8 cellular contexts compared by ENCODE assay signal in genomic region chr12:102119674-102120563, GRCh38. TPM values are rescaled to one million over a fixed set of nuclear protein-coding genes. Genes with fewer than 3 reads are reported as not detected.
DNase-seq lines count a peak whose midpoint lies in the region; ATAC-seq and TF ChIP-seq lines count a peak whose summit lies in the region.

NUP37 (minus strand) TSS chr12:102120114; CDS start chr12:102118518, 1,596 bp downstream.
PARPBP (plus strand) TSS chr12:102120183; CDS start chr12:102123889, 3,706 bp downstream.

- H3K9me3 ChIP-seq in ovary, result no peaks in the 10 kb centered on the region
- no peaks in the 10 kb centered on the region for H3K9me3 ChIP-seq in tibial nerve

- H3K4me1 ChIP-seq in ovary (ENCODE audit: insufficient read depth) (peaks cover 7% of the 10 kb centered on the region), tibial nerve (peaks cover 0 to 23% (median 7%) of the 10 kb centered on the region in 4 donors)

- ATAC-seq in HG02610 (IDR thresholded peaks at IDR 0.05; ENCODE audit: unreplicated experiment), result peak; percentile 96
- peak; percentile 100 for ATAC-seq in Right ventricle myocardium inferior

- no peaks in the 10 kb centered on the region for H3K27me3 Mint-ChIP-seq in activated naive CD8-positive, alpha-beta T cell treated with anti-CD3 and anti-CD28 coated beads for 36 hours

- peak within 1 kb of the TSS; percentile 96 for H3K4me3 Mint-ChIP-seq in activated naive CD8-positive, alpha-beta T cell treated with anti-CD3 and anti-CD28 coated beads for 36 hours

- H3K4me1 Mint-ChIP-seq in activated naive CD8-positive, alpha-beta T cell treated with anti-CD3 and anti-CD28 coated beads for 36 hours, result peaks cover 14% of the 10 kb centered on the region

- peaks cover 21% of the 10 kb centered on the region for H3K36me3 Mint-ChIP-seq in activated naive CD8-positive, alpha-beta T cell treated with anti-CD3 and anti-CD28 coated beads for 36 hours

- no peaks in the 10 kb centered on the region for H3K27me3 ChIP-seq in ovary
- H3K27me3 ChIP-seq in tibial nerve, result no peaks in the 10 kb centered on the region

- intact Hi-C loops in Right ventricle myocardium inferior (cut with DNase I) (no loop called here), ovary (cut with DNase I) (no loop called here)

- H3K27ac ChIP-seq in ovary (peak within 1 kb of the TSS in 1 of 2 donors; percentile 78), tibial nerve (peak within 1 kb of the TSS; percentile 74 to 91 (median 84))

- H3K36me3 ChIP-seq in ovary (no peaks in the 10 kb centered on the region), tibial nerve (peaks cover 0 to 25% (median 3%) of the 10 kb centered on the region in 3 donors)

- TF ChIP-seq CTCF in ovary (IDR thresholded peaks at IDR 0.05), result no peak
- peak in 3 of 5 experiments; percentile 19 to 37 (median 32) for TF ChIP-seq CTCF in tibial nerve (IDR thresholded peaks at IDR 0.05)

- DNase-seq in NCI-H1092 (lab: John Stamatoyannopoulos, UW), result peak; percentile 73
- peak; percentile 47 for DNase-seq in SKM-1 treated with dmso at 0.1 percent for 144 hours (lab: John Stamatoyannopoulos, UW; ENCODE audit: unreplicated experiment)
- DNase-seq in activated naive CD8-positive, alpha-beta T cell treated with anti-CD3 and anti-CD28 coated beads for 36 hours, result peak; percentile 92
- peak; percentile 95 for DNase-seq in Right ventricle myocardium inferior (ENCODE audit: missing footprints)
- DNase-seq in ovary, result peak; percentile 82 to 91 (median 89)
- peak; percentile 74 to 81 for DNase-seq in tibial nerve (ENCODE audit: low spot score in 2 of 2)

- no peak for TF ChIP-seq EP300 in ovary (IDR thresholded peaks at IDR 0.05)
- peak; percentile 77 to 91 for TF ChIP-seq EP300 in tibial nerve (IDR thresholded peaks at IDR 0.05)

- H3K9me3 Mint-ChIP-seq in activated naive CD8-positive, alpha-beta T cell treated with anti-CD3 and anti-CD28 coated beads for 36 hours, result no peaks in the 10 kb centered on the region

- 0% methylated on average over 60 to 62 of the region's 62 CpGs for WGBS in ovary, 3 donors
- 0% methylated on average over 41 to 59 of the region's 62 CpGs for WGBS in tibial nerve, 2 donors

- H3K27ac Mint-ChIP-seq in activated naive CD8-positive, alpha-beta T cell treated with anti-CD3 and anti-CD28 coated beads for 36 hours, result peak within 1 kb of the TSS; percentile 92

- peak within 1 kb of the TSS; percentile 76 for H3K4me3 ChIP-seq in ovary
- H3K4me3 ChIP-seq in tibial nerve, result peak within 1 kb of the TSS; percentile 62 to 83 (median 80)

- TF ChIP-seq POLR2A in GM10847 (IDR thresholded peaks at IDR 0.05; ENCODE audit: extremely low read depth, insufficient read length), result peak; percentile 90
- TF ChIP-seq POLR2A in ovary (IDR thresholded peaks at IDR 0.05), result peak; percentile 49
- peak in 1 of 2 donors; percentile 56 for TF ChIP-seq POLR2A in tibial nerve (IDR thresholded peaks at IDR 0.05)

RNA-seq across cellular contexts. Expression of gene NUP37, which starts in this region (rescaled TPM):
- 100 to 1,000 TPM; 107 to 117 TPM for total RNA-seq in activated naive CD8-positive, alpha-beta T cell treated with anti-CD3 and anti-CD28 coated beads for 36 hours
- total RNA-seq in Right ventricle myocardium inferior (17.2 TPM), ovary (10 to 100 TPM; 12.5 to 20.5 (median 16.2) TPM), tibial nerve (10 to 100 TPM; 10.8 to 19.9 (median 15.2) TPM)
- polyA plus RNA-seq in ovary, result 10 to 100 TPM; 14.8 to 22.5 TPM

RNA-seq across cellular contexts. Expression of gene PARPBP, which starts in this region (rescaled TPM):
- 10 to 100 TPM; 23.8 to 26.3 TPM for total RNA-seq in activated naive CD8-positive, alpha-beta T cell treated with anti-CD3 and anti-CD28 coated beads for 36 hours
- total RNA-seq in Right ventricle myocardium inferior, result 0.54 TPM
- total RNA-seq in ovary, result 1 to 10 TPM in 5 of 7 donors, under 1 TPM in 2; 0.45 to 2.5 (median 1.3) TPM
- 1 to 10 TPM; 1.1 to 1.6 TPM for polyA plus RNA-seq in ovary
- total RNA-seq in tibial nerve, result 1 to 10 TPM in 1 of 4 donors, under 1 TPM in 3; 0.63 to 2.4 (median 0.83) TPM

Comparison
In these comparisons a context has a peak if more than half of its experiments do, and no peak if none do; other contexts are left out.
1. RNA of gene PARPBP (total RNA-seq): 23.8 to 26.3 TPM in activated naive CD8-positive, alpha-beta T cell treated with anti-CD3 and anti-CD28 coated beads for 36 hours; 0.45 to 2.5 TPM in ovary, 0.63 to 2.4 TPM in tibial nerve and 0.54 TPM in Right ventricle myocardium inferior (single experiment); every median in the first group is over 4 times any median in the second.
2. CTCF ChIP-seq: peak in tibial nerve (3 of 5); none in ovary (0 of 3).
3. Peak in every context shown above with its lines, with median percentiles within 50 percentile points of each other: DNase-seq.